23 cellular contexts compared by ENCODE assay signal in genomic region chr4:3251691-3252479, GRCh38. TPM values are rescaled to one million over a fixed set of nuclear protein-coding genes. Genes with fewer than 3 reads are reported as not detected.
A peak's percentile ranks its signal among the peaks of the same experiment; 100 is the strongest.
DNase-seq lines count a peak whose midpoint lies in the region; ATAC-seq and TF ChIP-seq lines count a peak whose summit lies in the region.
"Had no signal": no experiment of that assay in that cellular context is flagged by ENCODE, and none has a peak within 500 bp of the region (broad histone marks: within the 10 kb centered on the region; RNA-seq: fewer than 3 reads in every experiment).

No MANE protein-coding gene starts in this region.

- H2BK5ac ChIP-seq in neuronal stem cell (ENCODE audit: low read length) = peak overlapping the region; percentile 82

- H4K8ac ChIP-seq in neuronal stem cell (ENCODE audit: low read depth, low read length) = no peak overlapping the region

- no peak overlapping the region for H2BK120ac ChIP-seq in neuronal stem cell (ENCODE audit: low read depth, low read length)

- H3K4me2 ChIP-seq in neuronal stem cell (ENCODE audit: insufficient read depth, low read length, poor library complexity, severe bottlenecking) = no peak overlapping the region

- no peak for TF ChIP-seq CTCF in natural killer cell (IDR thresholded peaks at IDR 0.05)

- in situ Hi-C loops in ACHN (cut with HindIII; ENCODE audit: low pct_ligation_motif_present, low pct_unique_long_range_greater_than_20kb, low sequenced_read_pairs) = no loop called here

- H3K4me3 Mint-ChIP-seq in natural killer cell treated with Interleukin-12 subunit alpha and Interleukin-12 subunit beta and Interleukin-15 and Interleukin-18, amount 100 ng/mL, for 72 hours = no peak overlapping the region
- no peak overlapping the region for H3K4me3 Mint-ChIP-seq in natural killer cell
- H3K4me3 Mint-ChIP-seq: activated CD4-positive, alpha-beta T cell treated with anti-CD3 and anti-CD28 coated beads, Interleukin-2, amount 10 ng/mL, durations not matched to agents 7 days and 5 days; activated naive CD4-positive, alpha-beta T cell treated with anti-CD3 and anti-CD28 coated beads for 36 hours; CD8-positive, alpha-beta memory T cell; stimulated activated naive B cell treated with anti-CD40 and anti-IgM and Interleukin-4, amounts not matched to agents 10 μg/mL and 1 μg/mL and 100 μg/mL, for 72 hours had no signal

- H3K4me3 ChIP-seq in neuronal stem cell (ENCODE audit: low read length in 2 of 2) = no peak overlapping the region
- H3K4me3 ChIP-seq: gastroesophageal sphincter, GM23248, MG63, testis had no signal

- peak overlapping the region; percentile 74 for H3K18ac ChIP-seq in neuronal stem cell (ENCODE audit: low read length)

- H3K23ac ChIP-seq in neuronal stem cell (ENCODE audit: low read depth, low read length, poor library complexity) = peak overlapping the region; percentile 43

- H3K9me3 ChIP-seq in neuronal stem cell (replicated peaks in 1 of 2; ENCODE audit: control insufficient read depth in 2 of 2, insufficient read depth in 1 of 2, low read depth in 1 of 2, low read length in 2 of 2) = no peaks in the 10 kb centered on the region
- H3K9me3 ChIP-seq: gastroesophageal sphincter, MG63, neutrophil, testis had no signal

- H3K79me1 ChIP-seq in neuronal stem cell (ENCODE audit: low read depth, low read length) = no peaks in the 10 kb centered on the region

- H2BK15ac ChIP-seq in neuronal stem cell (ENCODE audit: low read length) = peak overlapping the region; percentile 37

- peaks cover 0 to 3% of the 10 kb centered on the region in 2 donors for H3K4me1 Mint-ChIP-seq in natural killer cell treated with Interleukin-12 subunit alpha and Interleukin-12 subunit beta and Interleukin-15 and Interleukin-18, amount 100 ng/mL, for 72 hours (ENCODE audit: low read depth in 2 of 2)
- H3K4me1 Mint-ChIP-seq in natural killer cell = no peaks in the 10 kb centered on the region
- H3K4me1 Mint-ChIP-seq: activated CD4-positive, alpha-beta T cell treated with anti-CD3 and anti-CD28 coated beads, Interleukin-2, amount 10 ng/mL, durations not matched to agents 7 days and 5 days; CD8-positive, alpha-beta memory T cell had no signal

- peak overlapping the region; percentile 94 for H3K14ac ChIP-seq in neuronal stem cell (ENCODE audit: low read length)

- H3K9ac ChIP-seq in neuronal stem cell (ENCODE audit: low read depth, low read length, poor library complexity) = peak overlapping the region; percentile 12
- H3K9ac ChIP-seq: GM23248 had no signal

- H3K9me3 Mint-ChIP-seq in natural killer cell treated with Interleukin-12 subunit alpha and Interleukin-12 subunit beta and Interleukin-15 and Interleukin-18, amount 100 ng/mL, for 72 hours = no peaks in the 10 kb centered on the region
- no peaks in the 10 kb centered on the region for H3K9me3 Mint-ChIP-seq in natural killer cell
- H3K9me3 Mint-ChIP-seq: activated CD4-positive, alpha-beta T cell treated with anti-CD3 and anti-CD28 coated beads, Interleukin-2, amount 10 ng/mL, durations not matched to agents 7 days and 5 days; activated naive CD4-positive, alpha-beta T cell treated with anti-CD3 and anti-CD28 coated beads for 36 hours; stimulated activated naive B cell treated with anti-CD40 and anti-IgM and Interleukin-4, amounts not matched to agents 10 μg/mL and 1 μg/mL and 100 μg/mL, for 72 hours had no signal

- ATAC-seq in natural killer cell treated with Interleukin-12 subunit alpha and Interleukin-12 subunit beta and Interleukin-15 and Interleukin-18, amount 100 ng/mL, for 72 hours = no peak
- ATAC-seq in natural killer cell (no peak), HG03469 (IDR thresholded peaks at IDR 0.05; ENCODE audit: unreplicated experiment) (no peak)
- ATAC-seq: esophagus mucosa, gastroesophageal sphincter, left lobe of liver had no signal

- peak overlapping the region; percentile 66 for H3K4ac ChIP-seq in neuronal stem cell (ENCODE audit: low read length)

- H3K4me1 ChIP-seq in neuronal stem cell (ENCODE audit: control insufficient read depth in 2 of 2, insufficient read depth in 1 of 2, low read depth in 1 of 2, low read length in 2 of 2) = peaks cover 6 to 19% of the 10 kb centered on the region in 2 donors
- H3K4me1 ChIP-seq: testis had no signal

- H3K27ac ChIP-seq in neuronal stem cell (replicated peaks; ENCODE audit: low read length) = no peak overlapping the region
- H3K27ac ChIP-seq: gastroesophageal sphincter, GM23248, neutrophil, testis had no signal

- H3K27me3 Mint-ChIP-seq in natural killer cell treated with Interleukin-12 subunit alpha and Interleukin-12 subunit beta and Interleukin-15 and Interleukin-18, amount 100 ng/mL, for 72 hours = no peaks in the 10 kb centered on the region
- no peaks in the 10 kb centered on the region for H3K27me3 Mint-ChIP-seq in natural killer cell (ENCODE audit: low read depth in 2 of 2)
- H3K27me3 Mint-ChIP-seq: activated CD4-positive, alpha-beta T cell treated with anti-CD3 and anti-CD28 coated beads, Interleukin-2, amount 10 ng/mL, durations not matched to agents 7 days and 5 days; CD8-positive, alpha-beta memory T cell; stimulated activated naive B cell treated with anti-CD40 and anti-IgM and Interleukin-4, amounts not matched to agents 10 μg/mL and 1 μg/mL and 100 μg/mL, for 72 hours had no signal

- no peak overlapping the region for H2AFZ ChIP-seq in neuronal stem cell (ENCODE audit: low read length)
- H2AFZ ChIP-seq: GM23248 had no signal

- intact Hi-C loops in natural killer cell (cut with micrococcal nuclease) (no loop called here), cardiac septum (cut with DNase I) (no loop called here)

- H3K36me3 Mint-ChIP-seq in natural killer cell treated with Interleukin-12 subunit alpha and Interleukin-12 subunit beta and Interleukin-15 and Interleukin-18, amount 100 ng/mL, for 72 hours = no peaks in the 10 kb centered on the region
- no peaks in the 10 kb centered on the region for H3K36me3 Mint-ChIP-seq in natural killer cell

- peak; percentile 52 for DNase-seq in natural killer cell treated with Interleukin-12 subunit alpha and Interleukin-12 subunit beta and Interleukin-15 and Interleukin-18, amount 100 ng/mL, for 72 hours (ENCODE audit: low spot score)
- DNase-seq in natural killer cell (no peak), cardiac septum (ENCODE audit: low spot score) (peak; percentile 56), neuronal stem cell (ENCODE audit: low spot score) (no peak), SHP77 (lab: John Stamatoyannopoulos, UW) (no peak), ACHN (no peak)
- DNase-seq: activated CD4-positive, alpha-beta T cell treated with anti-CD3 and anti-CD28 coated beads, Interleukin-2, amount 10 ng/mL, durations not matched to agents 7 days and 5 days; activated CD8-positive, alpha-beta memory T cell treated with anti-CD3 and anti-CD28 coated beads, Interleukin-2, amount 50 U/mL, for 4 hours; activated naive CD4-positive, alpha-beta T cell treated with anti-CD3 and anti-CD28 coated beads for 36 hours; effector CD8-positive, alpha-beta T cell; GF-D8; NCI-H1417 treated with DMSO at 0.1 percent for 48 hours; NCI-H526 treated with DMSO at 0.1 percent for 48 hours; stimulated activated naive B cell treated with anti-CD40 and anti-IgM and Interleukin-4, amounts not matched to agents 10 μg/mL and 1 μg/mL and 100 μg/mL, for 72 hours; testis had no signal

- WGBS in neuronal stem cell (ENCODE audit: extremely low coverage in 2 of 2, insufficient read length in 2 of 2, insufficient replicate concordance in 1 of 2), 2 donors = no CpG with 5 or more reads among the region's 11 CpGs

- H2AK5ac ChIP-seq in neuronal stem cell (ENCODE audit: low read depth, low read length) = peak overlapping the region; percentile 94

- H4K91ac ChIP-seq in neuronal stem cell (ENCODE audit: low read depth, low read length, poor library complexity) = no peak overlapping the region

- H3K36me3 ChIP-seq in neuronal stem cell (replicated peaks in 1 of 2; ENCODE audit: control insufficient read depth in 2 of 2, insufficient read depth in 2 of 2, low read length in 2 of 2) = no peaks in the 10 kb centered on the region
- H3K36me3 ChIP-seq: MG63, neutrophil had no signal

- peak overlapping the region; percentile 41 for H2BK12ac ChIP-seq in neuronal stem cell (ENCODE audit: low read length)

- no peak overlapping the region for H3K27ac Mint-ChIP-seq in natural killer cell treated with Interleukin-12 subunit alpha and Interleukin-12 subunit beta and Interleukin-15 and Interleukin-18, amount 100 ng/mL, for 72 hours
- H3K27ac Mint-ChIP-seq in natural killer cell = no peak overlapping the region
- H3K27ac Mint-ChIP-seq: activated CD4-positive, alpha-beta T cell treated with anti-CD3 and anti-CD28 coated beads, Interleukin-2, amount 10 ng/mL, durations not matched to agents 7 days and 5 days; activated naive CD4-positive, alpha-beta T cell treated with anti-CD3 and anti-CD28 coated beads for 36 hours; stimulated activated naive B cell treated with anti-CD40 and anti-IgM and Interleukin-4, amounts not matched to agents 10 μg/mL and 1 μg/mL and 100 μg/mL, for 72 hours had no signal

- no peaks in the 10 kb centered on the region for H3K27me3 ChIP-seq in neuronal stem cell (ENCODE audit: control insufficient read depth in 3 of 3, insufficient read depth in 3 of 3, low read depth in 1 of 3, low read length in 3 of 3)
- H3K27me3 ChIP-seq: gastroesophageal sphincter, MG63, neutrophil, testis had no signal

RNA-seq across cellular contexts. Expression of gene MSANTD1, which starts 2.9 kb away (rescaled TPM):
- total RNA-seq in natural killer cell treated with Interleukin-12 subunit alpha and Interleukin-12 subunit beta and Interleukin-15 and Interleukin-18, amount 100 ng/mL, for 72 hours = 1 to 10 TPM; 1.8 to 2.0 TPM
- total RNA-seq in natural killer cell (1 to 10 TPM in 2 of 3 donors, under 1 TPM in 1; 0.54 to 2.2 (median 1.8) TPM), cardiac septum (1.1 TPM)
- 0.13 TPM for polyA plus RNA-seq in neuronal stem cell (2013, experiment 1 of 2)
- 0.12 TPM for polyA plus RNA-seq in neuronal stem cell (2013, experiment 2 of 2)
- total RNA-seq: GM23248 had no signal
- polyA plus RNA-seq: CD8-positive, alpha-beta memory T cell; GM23248 had no signal

RNA-seq across cellular contexts. Expression of gene RGS12, which starts 40.9 kb away (rescaled TPM):
- total RNA-seq in natural killer cell treated with Interleukin-12 subunit alpha and Interleukin-12 subunit beta and Interleukin-15 and Interleukin-18, amount 100 ng/mL, for 72 hours = 1 to 10 TPM; 1.9 to 7.0 TPM
- total RNA-seq in natural killer cell = 10 to 100 TPM; 10.5 to 12.3 (median 10.6) TPM
- total RNA-seq in cardiac septum = 19.1 TPM
- polyA plus RNA-seq in neuronal stem cell (2013, experiment 1 of 2) = 26.5 TPM
- 27.6 TPM for polyA plus RNA-seq in neuronal stem cell (2013, experiment 2 of 2)

Comparison
In these comparisons a context has a peak if more than half of its experiments do, and no peak if none do; other contexts are left out.
1. DNase-seq: peak in natural killer cell treated with Interleukin-12 subunit alpha and Interleukin-12 subunit beta and Interleukin-15 and Interleukin-18, amount 100 ng/mL, for 72 hours (single experiment) and cardiac septum (single experiment); none in natural killer cell (single experiment), neuronal stem cell (single experiment), SHP77 (0 of 2) and ACHN (single experiment).